1 cellular context compared by ENCODE assay signal in the genomic region with DNA sequence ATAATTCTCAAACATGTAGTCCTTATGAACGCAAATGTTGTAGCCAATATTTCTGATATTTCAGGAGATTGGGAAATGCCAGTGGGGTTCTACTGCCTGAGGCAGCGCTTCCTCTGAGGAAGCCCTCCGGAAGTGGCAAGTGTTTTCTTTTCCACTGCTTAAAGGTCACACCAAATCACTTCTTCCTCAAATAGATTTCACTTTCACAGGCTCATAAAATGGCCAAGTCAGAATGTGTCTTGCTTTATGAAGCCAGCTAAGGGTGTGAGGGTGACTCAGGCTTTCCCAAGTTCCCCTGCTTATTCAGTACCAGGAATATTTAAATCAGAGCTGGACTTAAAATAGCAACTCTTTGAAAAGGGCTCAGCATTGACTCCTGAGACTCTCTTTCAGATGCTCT.
TF ChIP-seq lines count a peak whose summit lies in the region.

No MANE protein-coding gene starts in this region.

TF ChIP-seq in IMR-90, 13 proteins besides CTCF, POLR2A, EP300 and RAD21 (continued from another document):
- TF ChIP-seq, protein P1, sequence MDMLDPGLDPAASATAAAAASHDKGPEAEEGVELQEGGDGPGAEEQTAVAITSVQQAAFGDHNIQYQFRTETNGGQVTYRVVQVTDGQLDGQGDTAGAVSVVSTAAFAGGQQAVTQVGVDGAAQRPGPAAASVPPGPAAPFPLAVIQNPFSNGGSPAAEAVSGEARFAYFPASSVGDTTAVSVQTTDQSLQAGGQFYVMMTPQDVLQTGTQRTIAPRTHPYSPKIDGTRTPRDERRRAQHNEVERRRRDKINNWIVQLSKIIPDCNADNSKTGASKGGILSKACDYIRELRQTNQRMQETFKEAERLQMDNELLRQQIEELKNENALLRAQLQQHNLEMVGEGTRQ (IDR thresholded peaks at IDR 0.05; ENCODE audit: low read depth, low read length): no peak
- TF ChIP-seq RCOR1 (IDR thresholded peaks at IDR 0.05; ENCODE audit: insufficient replicate concordance, low read length) (no peak), SMC3 (IDR thresholded peaks at IDR 0.05; ENCODE audit: low read depth, low read length) (no peak)
